In genomic region chr12:115337693-115338543, GRCh38 we compare ENCODE assay signal across 9 cellular contexts.
A peak's percentile ranks its signal among the peaks of the same experiment; 100 is the strongest.
DNase-seq lines count a peak whose midpoint lies in the region; ATAC-seq and TF ChIP-seq lines count a peak whose summit lies in the region.
"Had no signal": no experiment of that assay in that cellular context is flagged by ENCODE, and none has a peak within 500 bp of the region (broad histone marks: within the 10 kb centered on the region; RNA-seq: fewer than 3 reads in every experiment).

No MANE protein-coding gene starts in this region.

- no peaks in the 10 kb centered on the region for H3K9me2 ChIP-seq in Karpas-422 (replicated peaks; ENCODE audit: insufficient read depth, low read length)

- no peak overlapping the region for H3K4me3 ChIP-seq in adipocyte (ENCODE audit: low read length)
- no peak overlapping the region for H3K4me3 ChIP-seq in heart right ventricle
- no peak overlapping the region for H3K4me3 ChIP-seq in subcutaneous abdominal adipose tissue (ENCODE audit: low read depth in 1 of 5, low read length in 5 of 5)
- H3K4me3 ChIP-seq in Karpas-422 (ENCODE audit: low read length) = no peak overlapping the region

- TF ChIP-seq CTCF in heart right ventricle (IDR thresholded peaks at IDR 0.05) = no peak

- ATAC-seq in heart right ventricle (peak; percentile 37 to 90 (median 82)), HG03378 (IDR thresholded peaks at IDR 0.05; ENCODE audit: unreplicated experiment) (no peak)

- H3K27me3 ChIP-seq in adipocyte (replicated peaks; ENCODE audit: control insufficient read depth, insufficient read depth, low read length) (no peaks in the 10 kb centered on the region), heart right ventricle (peaks cover 0 to 3% (median 0%) of the 10 kb centered on the region in 7 donors), subcutaneous abdominal adipose tissue (ENCODE audit: control insufficient read depth in 5 of 5, insufficient read depth in 4 of 5, low read length in 5 of 5) (no peaks in the 10 kb centered on the region), Karpas-422 (ENCODE audit: low read length) (no peaks in the 10 kb centered on the region)

- H4K20me1 ChIP-seq in Karpas-422 (ENCODE audit: insufficient read depth, low read depth, low read length) = no peaks in the 10 kb centered on the region

- H3K4me2 ChIP-seq in Karpas-422 (ENCODE audit: low read depth, low read length, poor library complexity, severe bottlenecking) = no peak overlapping the region

- no peak overlapping the region for H2AFZ ChIP-seq in Karpas-422 (ENCODE audit: low read length)

- peaks cover 2% of the 10 kb centered on the region for H3K9me3 ChIP-seq in adipocyte (ENCODE audit: control insufficient read depth, low read length)
- H3K9me3 ChIP-seq in heart right ventricle = peaks cover 0 to 16% (median 3%) of the 10 kb centered on the region in 11 donors
- peaks cover 0 to under 1% (median 0%) of the 10 kb centered on the region in 5 donors for H3K9me3 ChIP-seq in subcutaneous abdominal adipose tissue (ENCODE audit: control insufficient read depth in 5 of 5, low read length in 5 of 5)
- no peaks in the 10 kb centered on the region; the same call in 1 of the 2 replicates for H3K9me3 ChIP-seq in Karpas-422 (ENCODE audit: low read length)

- DNase-seq in HS-5 (ENCODE audit: low read depth) (peak; percentile 76), adipocyte (ENCODE audit: low read depth) (peak; percentile 83), heart right ventricle (peak; percentile 18 to 79), Karpas-422 (no peak), KG1 (lab: John Stamatoyannopoulos, UW) (no peak)
- DNase-seq in central memory CD4-positive, alpha-beta T cell = no peak
- DNase-seq: nephron progenitor cell had no signal

- intact Hi-C loops in heart right ventricle (cut with DNase I) = loop anchor here in 3 of 10 donors (5.0 to 10.0 kb wide), 3 partner anchors 323 to 656 kb away; partner anchors contain the start of gene TBX3 (in 3 of the 3)

- H3K4me1 ChIP-seq in adipocyte (ENCODE audit: control insufficient read depth, insufficient read depth, low read length) = peaks cover 71% of the 10 kb centered on the region
- peaks cover 0 to 47% (median 12%) of the 10 kb centered on the region in 9 donors for H3K4me1 ChIP-seq in heart right ventricle
- peaks cover 23 to 68% (median 55%) of the 10 kb centered on the region in 5 donors for H3K4me1 ChIP-seq in subcutaneous abdominal adipose tissue (ENCODE audit: control insufficient read depth in 5 of 5, insufficient read depth in 5 of 5, low read length in 5 of 5)
- no peaks in the 10 kb centered on the region for H3K4me1 ChIP-seq in Karpas-422 (ENCODE audit: low read length)

- WGBS in heart right ventricle, 2 donors = 64 to 74% methylated on average over 12 of the region's 12 CpGs

- no peaks in the 10 kb centered on the region for H3K79me2 ChIP-seq in Karpas-422 (ENCODE audit: low read length)

- H3K27ac ChIP-seq in heart right ventricle (peak overlapping the region in 8 of 10 donors; percentile 17 to 72 (median 43)), subcutaneous abdominal adipose tissue (ENCODE audit: low read depth, low read length) (peak overlapping the region; percentile 94), Karpas-422 (ENCODE audit: low read length) (no peak overlapping the region)

- H3K36me3 ChIP-seq in adipocyte (ENCODE audit: control insufficient read depth, insufficient read depth, low read length, severe bottlenecking) (no peaks in the 10 kb centered on the region), heart right ventricle (no peaks in the 10 kb centered on the region), subcutaneous abdominal adipose tissue (ENCODE audit: control insufficient read depth in 5 of 5, insufficient read depth in 5 of 5, low read length in 5 of 5) (no peaks in the 10 kb centered on the region), Karpas-422 (ENCODE audit: insufficient read depth, low read length) (no peaks in the 10 kb centered on the region)

- H3K9ac ChIP-seq in adipocyte (ENCODE audit: low read length) (no peak overlapping the region), subcutaneous abdominal adipose tissue (ENCODE audit: low read length in 5 of 5) (peak overlapping the region in 4 of 5 donors; percentile 16 to 82 (median 54)), Karpas-422 (ENCODE audit: low read length) (no peak overlapping the region)

Comparison
In these comparisons a context has a peak if more than half of its experiments do, and no peak if none do; other contexts are left out.
1. DNase-seq: peak in HS-5 (single experiment), adipocyte (single experiment) and heart right ventricle (2 of 2); none in central memory CD4-positive, alpha-beta T cell (single experiment), Karpas-422 (single experiment) and KG1 (single experiment).
2. H3K9ac ChIP-seq: peak in subcutaneous abdominal adipose tissue (4 of 5); none in adipocyte (single experiment) and Karpas-422 (single experiment).